In the genomic region with DNA sequence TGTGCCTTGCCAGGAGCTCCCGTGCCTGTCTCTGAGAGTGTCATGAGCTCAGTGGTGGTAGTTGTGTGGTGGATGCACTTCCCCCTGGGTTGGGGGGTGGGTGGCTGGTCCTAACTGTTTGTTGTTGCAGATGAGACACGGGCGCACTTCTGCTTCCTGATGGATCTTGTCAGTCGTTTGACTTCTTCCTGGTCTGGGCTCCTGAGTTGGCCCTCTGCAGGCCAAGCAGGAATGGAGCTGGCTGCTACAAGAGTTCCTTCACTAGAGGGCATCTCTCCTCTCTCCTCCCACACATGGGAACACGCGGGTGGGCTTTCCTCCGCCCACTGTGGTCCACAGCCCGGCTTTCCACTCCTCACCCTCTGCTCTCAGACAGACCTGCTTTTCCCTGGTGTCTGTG, we compare ENCODE assay signal across 11 cellular contexts.
DNase-seq lines count a peak whose midpoint lies in the region; ATAC-seq and TF ChIP-seq lines count a peak whose summit lies in the region.
"Had no signal": no experiment of that assay in that cellular context is flagged by ENCODE, and none has a peak within 500 bp of the region (broad histone marks: within the 10 kb centered on the region; RNA-seq: fewer than 3 reads in every experiment).

No MANE protein-coding gene starts in this region.

- no peaks in the 10 kb centered on the region for H3K9me3 Mint-ChIP-seq in activated CD4-positive, alpha-beta memory T cell treated with anti-CD3 and anti-CD28 coated beads, Interleukin-2, amount 10 ng/mL, durations not matched to agents 7 days and 5 days
- H3K9me3 Mint-ChIP-seq: activated naive CD4-positive, alpha-beta T cell treated with anti-CD3 and anti-CD28 coated beads for 36 hours had no signal

- peak overlapping the region; percentile 59 for H2AFZ ChIP-seq in HCT116 (ENCODE audit: low read depth, low read length, poor library complexity, severe bottlenecking)

- H4K20me1 ChIP-seq in HCT116 (ENCODE audit: insufficient read depth), result no peaks in the 10 kb centered on the region

- H3K27ac ChIP-seq in HCT116 (ENCODE audit: low read depth, low read length), result no peak overlapping the region
- H3K27ac ChIP-seq: gastrocnemius medialis had no signal

- ATAC-seq in HCT116 (no peak), T-helper 17 cell (no peak), HG02852 (IDR thresholded peaks at IDR 0.05; ENCODE audit: unreplicated experiment) (no peak)
- ATAC-seq: gastrocnemius medialis had no signal

- no TSS peak for BruUV-seq in HCT116 (replicated peaks; lab: Mats Ljungman, UMichigan)

- CTCF ChIA-PET in HCT116 (lab: Charles Lee), result interaction anchor here (0.9 to 1.6 kb wide), 4 partner anchors 14 to 241 kb away, joined by 3 to 4 read pairs (median 4); no protein-coding TSS in a partner anchor
- CTCF ChIA-PET in activated CD4-positive, alpha-beta memory T cell treated with anti-CD3 and anti-CD28 coated beads, Interleukin-2, amount 10 ng/mL, durations not matched to agents 7 days and 5 days (lab: Charles Lee), result no interaction called here

- peak overlapping the region; percentile 49 for H3K4me2 ChIP-seq in HCT116 (ENCODE audit: low read length)

- H3K79me2 ChIP-seq in HCT116 (ENCODE audit: insufficient read depth, low read length), result no peaks in the 10 kb centered on the region

- intact Hi-C loops in HCT116 (cut with micrococcal nuclease), result loop anchor here (5.0 to 10.0 kb wide), 2 partner anchors 112 to 340 kb away; no protein-coding TSS in a partner anchor

- no peak for TF ChIP-seq POLR2A in HCT116 (IDR thresholded peaks at IDR 0.05; ENCODE audit: borderline replicate concordance, extremely low read depth, insufficient read depth, insufficient read length)

- H3K27me3 ChIP-seq in BE2C (no peaks in the 10 kb centered on the region), HCT116 (ENCODE audit: insufficient read depth, low read length) (peaks cover 6% of the 10 kb centered on the region)

- peaks cover 12% of the 10 kb centered on the region; the same call in 1 of the 2 replicates for H3K4me1 ChIP-seq in BE2C
- peaks cover 0 to 12% of the 10 kb centered on the region in 2 experiments; a peak in 3 of 4 replicates for H3K4me1 ChIP-seq in HCT116 (ENCODE audit: control insufficient read depth in 1 of 2, insufficient read depth in 2 of 2, low read length in 2 of 2)

- H3K9ac ChIP-seq in HCT116 (ENCODE audit: low read length), result no peak overlapping the region

- H3K27ac Mint-ChIP-seq in T-helper 17 cell, result peak overlapping the region; percentile 39
- no peak overlapping the region for H3K27ac Mint-ChIP-seq in activated CD4-positive, alpha-beta memory T cell treated with anti-CD3 and anti-CD28 coated beads, Interleukin-2, amount 10 ng/mL, durations not matched to agents 7 days and 5 days
- H3K27ac Mint-ChIP-seq: activated naive CD4-positive, alpha-beta T cell treated with anti-CD3 and anti-CD28 coated beads for 36 hours had no signal

- H3K9me2 ChIP-seq in HCT116 (ENCODE audit: insufficient read depth), result no peaks in the 10 kb centered on the region

- peaks cover 3% of the 10 kb centered on the region for H3K36me3 Mint-ChIP-seq in T-helper 17 cell (ENCODE audit: low read depth)
- no peaks in the 10 kb centered on the region for H3K36me3 Mint-ChIP-seq in activated CD4-positive, alpha-beta memory T cell treated with anti-CD3 and anti-CD28 coated beads, Interleukin-2, amount 10 ng/mL, durations not matched to agents 7 days and 5 days (ENCODE audit: low read depth)

- TF ChIP-seq CTCF in BE2C (IDR thresholded peaks at IDR 0.05; ENCODE audit: low read depth, low read length) (peak; percentile 60), HCT116 (IDR thresholded peaks at IDR 0.05 in 2 of 3, conservative IDR thresholded peaks at IDR 0.05 in 1 of 3; ENCODE audit: borderline replicate concordance in 1 of 3, insufficient read depth in 1 of 3, low read depth in 2 of 3, low read length in 2 of 3) (peak; percentile 60 to 93 (median 71))

- POLR2A ChIA-PET in HCT116 (lab: Charles Lee), result no interaction called here
- POLR2A ChIA-PET in activated CD4-positive, alpha-beta memory T cell treated with anti-CD3 and anti-CD28 coated beads, Interleukin-2, amount 10 ng/mL, durations not matched to agents 7 days and 5 days (lab: Charles Lee), result no interaction called here

- no peak overlapping the region for H3K4me3 Mint-ChIP-seq in T-helper 17 cell
- H3K4me3 Mint-ChIP-seq in activated CD4-positive, alpha-beta memory T cell treated with anti-CD3 and anti-CD28 coated beads, Interleukin-2, amount 10 ng/mL, durations not matched to agents 7 days and 5 days, result no peak overlapping the region
- H3K4me3 Mint-ChIP-seq: activated naive CD4-positive, alpha-beta T cell treated with anti-CD3 and anti-CD28 coated beads for 36 hours had no signal

- H3K36me3 ChIP-seq in BE2C (no peaks in the 10 kb centered on the region), HCT116 (ENCODE audit: control insufficient read depth in 1 of 2, insufficient read depth in 2 of 2, low read length in 2 of 2) (no peaks in the 10 kb centered on the region)
- H3K36me3 ChIP-seq: gastrocnemius medialis had no signal

- DNase-seq in BE2C (peak; percentile 44), HCT116 (ENCODE audit: low read depth, low spot score) (peak; percentile 22), T-helper 17 cell (no peak), iPS-NIHi7 (ENCODE audit: extremely low spot score) (peak; percentile 18), NCI-H2107 treated with DMSO at 0.1 percent for 48 hours (lab: John Stamatoyannopoulos, UW; ENCODE audit: unreplicated experiment) (no peak)
- DNase-seq in activated CD4-positive, alpha-beta memory T cell treated with anti-CD3 and anti-CD28 coated beads, Interleukin-2, amount 10 ng/mL, durations not matched to agents 7 days and 5 days, result no peak
- DNase-seq in stimulated activated CD4-positive, alpha-beta T cell treated with anti-CD3 and anti-CD28 coated beads, Interleukin-4, amount 100 ng/mL, for 24 hours, result no peak
- DNase-seq: activated naive CD4-positive, alpha-beta T cell treated with anti-CD3 and anti-CD28 coated beads for 36 hours; gastrocnemius medialis; nucleus accumbens had no signal

- RAD21 ChIA-PET in HCT116 (lab: Charles Lee; ENCODE audit: low non-redundant PET in 1 of 2, low total read pairs in 2 of 2, uncharacterized antibody in 2 of 2, unreplicated experiment in 2 of 2), result interaction anchor here in 1 of 2 experiments (0.7 kb wide), 1 partner anchor 273 kb away, joined by 3 read pairs; the partner anchor contains the start of gene CSGALNACT2

- H3K27me3 Mint-ChIP-seq in T-helper 17 cell, result peaks cover 58% of the 10 kb centered on the region
- H3K27me3 Mint-ChIP-seq in activated CD4-positive, alpha-beta memory T cell treated with anti-CD3 and anti-CD28 coated beads, Interleukin-2, amount 10 ng/mL, durations not matched to agents 7 days and 5 days, result peaks cover 44% of the 10 kb centered on the region

- TF ChIP-seq RAD21 in HCT116 (IDR thresholded peaks at IDR 0.05; ENCODE audit: low read depth), result peak; percentile 45

- H3K4me3 ChIP-seq in BE2C (ENCODE audit: low read depth, low read length) (no peak overlapping the region), HCT116 (replicated peaks in 1 of 2; ENCODE audit: low read depth in 1 of 2, low read length in 2 of 2) (no peak overlapping the region)
- H3K4me3 ChIP-seq: gastrocnemius medialis had no signal

- peaks cover 9% of the 10 kb centered on the region for H3K4me1 Mint-ChIP-seq in T-helper 17 cell
- peaks cover 8% of the 10 kb centered on the region for H3K4me1 Mint-ChIP-seq in activated CD4-positive, alpha-beta memory T cell treated with anti-CD3 and anti-CD28 coated beads, Interleukin-2, amount 10 ng/mL, durations not matched to agents 7 days and 5 days

- H3K9me3 ChIP-seq in BE2C, result no peaks in the 10 kb centered on the region
- no peaks in the 10 kb centered on the region for H3K9me3 ChIP-seq in HCT116 (ENCODE audit: control insufficient read depth in 1 of 2, insufficient read depth in 1 of 2, low read depth in 1 of 2, low read length in 2 of 2)
- no peaks in the 10 kb centered on the region for H3K9me3 ChIP-seq in T-helper 17 cell (ENCODE audit: control insufficient read depth, low read length, poor library complexity, severe bottlenecking)
- H3K9me3 ChIP-seq: gastrocnemius medialis had no signal

TF ChIP-seq in HCT116, 20 proteins besides CTCF, POLR2A, EP300 and RAD21:
- no peak for TF ChIP-seq REST (IDR thresholded peaks at IDR 0.05; ENCODE audit: low read depth)
- TF ChIP-seq EZH2 (IDR thresholded peaks at IDR 0.05), result no peak
- no peak for TF ChIP-seq POLR2AphosphoS5 (IDR thresholded peaks at IDR 0.05; ENCODE audit: low read depth, low read length)
- TF ChIP-seq EGR1 (IDR thresholded peaks at IDR 0.05; ENCODE audit: low read depth), result 0 out of 2 replicates have a peak, but pooled peaks have one; percentile 20

Comparison
In these comparisons a context has a peak if more than half of its experiments do, and no peak if none do; other contexts are left out.
1. DNase-seq: peak in BE2C (single experiment), HCT116 (single experiment) and iPS-NIHi7 (single experiment); none in T-helper 17 cell (0 of 3), activated CD4-positive, alpha-beta memory T cell treated with anti-CD3 and anti-CD28 coated beads, Interleukin-2, amount 10 ng/mL, durations not matched to agents 7 days and 5 days (single experiment), NCI-H2107 treated with DMSO at 0.1 percent for 48 hours (single experiment) and stimulated activated CD4-positive, alpha-beta T cell treated with anti-CD3 and anti-CD28 coated beads, Interleukin-4, amount 100 ng/mL, for 24 hours (single experiment).